In the genomic region with DNA sequence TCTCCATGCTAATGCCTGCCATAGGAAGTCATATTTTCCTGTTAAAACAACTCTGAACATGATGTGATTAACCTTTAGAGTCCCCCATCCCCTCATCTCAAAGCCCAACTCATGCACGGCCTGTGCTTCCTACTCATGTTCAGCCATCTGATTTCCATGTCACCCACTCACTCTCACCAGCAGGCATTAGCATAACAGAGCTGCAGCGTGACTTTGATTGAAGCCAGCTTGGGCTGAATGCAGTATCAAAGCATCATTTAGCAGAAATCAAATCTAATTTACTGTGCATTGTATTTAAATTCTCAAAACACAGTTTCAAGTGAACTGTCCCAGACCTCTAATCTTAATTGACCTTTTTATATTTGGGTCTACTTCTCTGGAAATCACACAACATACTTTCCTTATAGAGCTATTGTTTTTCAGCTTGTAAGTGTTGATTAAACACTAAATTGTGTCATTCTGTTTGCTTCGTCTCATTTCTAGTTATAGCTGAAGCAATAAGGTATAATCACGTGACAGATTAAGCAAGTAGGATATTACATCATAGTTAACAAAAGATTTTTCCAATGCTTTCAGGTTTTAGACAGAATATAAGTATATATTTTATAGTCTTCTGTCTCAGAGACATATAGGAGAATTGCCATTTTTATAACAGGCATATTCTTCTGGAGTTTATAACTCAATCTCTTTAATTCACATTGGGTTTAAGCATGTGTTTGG, we compare ENCODE assay signal across 27 cellular contexts.
DNase-seq lines count a peak whose midpoint lies in the region; ATAC-seq, FAIRE-seq and TF ChIP-seq lines count a peak whose summit lies in the region.
"Had no signal": no experiment of that assay in that cellular context is flagged by ENCODE, and none has a peak within 500 bp of the region (broad histone marks: within the 10 kb centered on the region; RNA-seq: fewer than 3 reads in every experiment).

No MANE protein-coding gene starts in this region.

- no peak overlapping the region for H3K9ac ChIP-seq in GM12878 (ENCODE audit: control insufficient read depth, insufficient read depth, low read length)
- H3K9ac ChIP-seq: BLaER1 treated with 17β-estradiol and CSF1 and Interleukin-3, amounts not matched to agents 10 nM and 100 nM had no signal

- H3K4me2 ChIP-seq in GM12878 (ENCODE audit: control insufficient read depth, insufficient read depth) = no peak overlapping the region
- H3K4me2 ChIP-seq: BLaER1 treated with 17β-estradiol and CSF1 and Interleukin-3, amounts not matched to agents 10 nM and 100 nM had no signal

- no peak overlapping the region for H3K27ac ChIP-seq in GM12878 (ENCODE audit: control insufficient read depth, insufficient read depth)
- H3K27ac ChIP-seq in lower lobe of right lung = no peak overlapping the region
- H3K27ac ChIP-seq in pancreas = no peak overlapping the region
- H3K27ac ChIP-seq: BLaER1 treated with 17β-estradiol and CSF1 and Interleukin-3, amounts not matched to agents 10 nM and 100 nM; coronary artery; left ventricle myocardium inferior; neutrophil; sigmoid colon; transverse colon had no signal

- FAIRE-seq in GM12878 (lab: Jason Lieb, UNC) (no peak), pancreas (lab: Jason Lieb, UNC) (no peak)
- FAIRE-seq: astrocyte, GM12892, TTC549 had no signal

- ATAC-seq in GM12878 (no peak), lower lobe of right lung (peak; percentile 9 to 37), pancreas (no peak)
- ATAC-seq: activated CD8-positive, alpha-beta memory T cell treated with anti-CD3 and anti-CD28 coated beads, Interleukin-2, amount 10 ng/mL, durations not matched to agents 7 days and 5 days; activated T-cell treated with anti-CD3 and anti-CD28 coated beads, Interleukin-2, amount 50 U/mL, for 72 hours; HCT116 had no signal

- no peaks in the 10 kb centered on the region for H3K9me3 ChIP-seq in GM12878 (replicated peaks; ENCODE audit: control insufficient read depth, insufficient read depth, low read length)
- no peaks in the 10 kb centered on the region for H3K9me3 ChIP-seq in lower lobe of right lung
- no peaks in the 10 kb centered on the region for H3K9me3 ChIP-seq in pancreas
- H3K9me3 ChIP-seq: BLaER1 treated with 17β-estradiol and CSF1 and Interleukin-3, amounts not matched to agents 10 nM and 100 nM; left ventricle myocardium inferior; neutrophil; sigmoid colon; transverse colon had no signal

- DNase-seq in Ammon's horn (ENCODE audit: low spot score) = peak; percentile 72
- peak; percentile 12 for DNase-seq in H7
- DNase-seq in GM12878 (ENCODE audit: low read depth, low spot score) = no peak
- DNase-seq in lower lobe of right lung = no peak
- DNase-seq in cortex of kidney (lab: John Stamatoyannopoulos, UW) = no peak
- no peak for DNase-seq in pancreas
- DNase-seq in NCI-H1930 (lab: John Stamatoyannopoulos, UW) = no peak
- no peak for DNase-seq in NK-92 (lab: John Stamatoyannopoulos, UW; ENCODE audit: unreplicated experiment)
- DNase-seq: activated CD8-positive, alpha-beta memory T cell treated with anti-CD3 and anti-CD28 coated beads, Interleukin-2, amount 10 ng/mL, durations not matched to agents 7 days and 5 days; activated T-cell treated with anti-CD3 and anti-CD28 coated beads, Interleukin-2, amount 50 U/mL, for 72 hours; DMS153; effector memory CD4-positive, alpha-beta T cell; islet precursor cell; left ventricle myocardium inferior; NCI-H146; NCI-H524 treated with DMSO at 0.1 percent for 48 hours; sigmoid colon; stimulated activated CD4-positive, alpha-beta T cell treated with anti-CD3 and anti-CD28 coated beads, Interleukin-4, amount 100 ng/mL, for 24 hours; T-helper 1 cell; transverse colon had no signal

- H3K4me3 ChIP-seq in H7 (ENCODE audit: insufficient read depth, low read depth, low read length) (no peak overlapping the region), GM12878 (no peak overlapping the region), lower lobe of right lung (no peak overlapping the region), pancreas (no peak overlapping the region)
- H3K4me3 ChIP-seq: BLaER1 treated with 17β-estradiol and CSF1 and Interleukin-3, amounts not matched to agents 10 nM and 100 nM; coronary artery; left ventricle myocardium inferior; sigmoid colon; transverse colon had no signal

- SMC1A ChIA-PET in GM12878 (lab: Charles Lee; ENCODE audit: uncharacterized antibody, unreplicated experiment) = no interaction called here

- RAD21 ChIA-PET in GM12878 (lab: Charles Lee; ENCODE audit: unreplicated experiment) = no interaction called here

- no peak for TF ChIP-seq POLR2A in GM12878 (IDR thresholded peaks at IDR 0.05; ENCODE audit: low read depth, low read length)

- no peaks in the 10 kb centered on the region for H3K4me1 ChIP-seq in GM12878 (ENCODE audit: control insufficient read depth, insufficient read depth, low read length)
- no peaks in the 10 kb centered on the region for H3K4me1 ChIP-seq in lower lobe of right lung
- no peaks in the 10 kb centered on the region for H3K4me1 ChIP-seq in pancreas
- H3K4me1 ChIP-seq: BLaER1 treated with 17β-estradiol and CSF1 and Interleukin-3, amounts not matched to agents 10 nM and 100 nM; left ventricle myocardium inferior; sigmoid colon; transverse colon had no signal

- TF ChIP-seq CTCF in GM12878 (IDR thresholded peaks at IDR 0.05 in 2 of 3, conservative IDR thresholded peaks at IDR 0.05 in 1 of 3; ENCODE audit: control insufficient read depth in 2 of 3, extremely low read depth in 1 of 3, insufficient read depth in 1 of 3, low read depth in 3 of 3, low read length in 3 of 3) (no peak), lower lobe of right lung (IDR thresholded peaks at IDR 0.05) (no peak), pancreas (IDR thresholded peaks at IDR 0.05) (no peak)

- H3K27me3 ChIP-seq in H7 (ENCODE audit: control insufficient read depth, insufficient read depth, low read length) (no peaks in the 10 kb centered on the region), GM12878 (replicated peaks in 1 of 2; ENCODE audit: control insufficient read depth in 2 of 2, insufficient read depth in 2 of 2, low read length in 1 of 2) (no peaks in the 10 kb centered on the region), lower lobe of right lung (ENCODE audit: low read depth) (no peaks in the 10 kb centered on the region), pancreas (no peaks in the 10 kb centered on the region)
- H3K27me3 ChIP-seq: BLaER1 treated with 17β-estradiol and CSF1 and Interleukin-3, amounts not matched to agents 10 nM and 100 nM; neutrophil; sigmoid colon; transverse colon had no signal

- no peaks in the 10 kb centered on the region for H3K79me2 ChIP-seq in GM12878 (ENCODE audit: control insufficient read depth, insufficient read depth, low read length)

- H2AFZ ChIP-seq in GM12878 (ENCODE audit: control insufficient read depth, low read depth, low read length) = no peak overlapping the region

- BruUV-seq in GM12878 (replicated peaks; lab: Mats Ljungman, UMichigan) = no TSS peak

- no peak for TF ChIP-seq EP300 in GM12878 (IDR thresholded peaks at IDR 0.05; ENCODE audit: borderline replicate concordance in 1 of 2, control insufficient read depth in 1 of 2, low read depth in 2 of 2, low read length in 2 of 2)

- TF ChIP-seq RAD21 in GM12878 (IDR thresholded peaks at IDR 0.05; ENCODE audit: insufficient read depth, low read depth, low read length) = no peak

- H3K36me3 ChIP-seq in H7 (replicated peaks; ENCODE audit: control insufficient read depth, insufficient read depth, low read length) (no peaks in the 10 kb centered on the region), GM12878 (ENCODE audit: control insufficient read depth in 2 of 2, insufficient read depth in 2 of 2, low read length in 1 of 2) (no peaks in the 10 kb centered on the region), lower lobe of right lung (no peaks in the 10 kb centered on the region), pancreas (no peaks in the 10 kb centered on the region)
- H3K36me3 ChIP-seq: BLaER1 treated with 17β-estradiol and CSF1 and Interleukin-3, amounts not matched to agents 10 nM and 100 nM; left ventricle myocardium inferior; neutrophil; sigmoid colon; transverse colon had no signal

- in situ Hi-C loops in GM12878 (cut with MboI) = no loop called here

- H4K20me1 ChIP-seq in GM12878 (ENCODE audit: control insufficient read depth, insufficient read depth) = no peaks in the 10 kb centered on the region
- H4K20me1 ChIP-seq: BLaER1 treated with 17β-estradiol and CSF1 and Interleukin-3, amounts not matched to agents 10 nM and 100 nM had no signal

- CTCF ChIA-PET in GM12878 (lab: Yijun Ruan, JAX) = no interaction called here

- POLR2A ChIA-PET in GM12878 (lab: Charles Lee) = no interaction called here

- WGBS in GM12878 (ENCODE audit: insufficient coverage, insufficient replicate concordance, low lambda C conversion rate, missing lambda C conversion rate) = 7% methylated on average over 4 of the region's 4 CpGs
- WGBS in pancreas, 2 donors = 48 to 49% methylated on average over 4 of the region's 4 CpGs

- intact Hi-C loops in GM12878 (cut with micrococcal nuclease; ENCODE audit: unreplicated experiment) = no loop called here
- intact Hi-C loops in lower lobe of right lung (cut with DNase I) = no loop called here
- intact Hi-C loops in pancreas (cut with DNase I) = no loop called here

TF ChIP-seq in GM12878, 131 proteins besides CTCF, POLR2A, EP300 and RAD21:
- TF ChIP-seq RAD51 (IDR thresholded peaks at IDR 0.05) (peak; percentile 11; the same call in 1 of the 2 replicates), ATF3 (IDR thresholded peaks at IDR 0.05; ENCODE audit: borderline replicate concordance, extremely low read depth, low read depth, low read length) (no peak)
TF ChIP-seq in GM12878: peak in this region for 1.

Comparison
In these comparisons a context has a peak if more than half of its experiments do, and no peak if none do; other contexts are left out.
1. DNase-seq: peak in Ammon's horn (single experiment) and H7 (single experiment); none in GM12878 (single experiment), lower lobe of right lung (single experiment), cortex of kidney (single experiment), pancreas (0 of 6), NCI-H1930 (0 of 2) and NK-92 (single experiment).
2. ATAC-seq: peak in lower lobe of right lung (2 of 2); none in GM12878 (single experiment) and pancreas (0 of 4).